8 cellular contexts compared by ENCODE assay signal in the genomic region with DNA sequence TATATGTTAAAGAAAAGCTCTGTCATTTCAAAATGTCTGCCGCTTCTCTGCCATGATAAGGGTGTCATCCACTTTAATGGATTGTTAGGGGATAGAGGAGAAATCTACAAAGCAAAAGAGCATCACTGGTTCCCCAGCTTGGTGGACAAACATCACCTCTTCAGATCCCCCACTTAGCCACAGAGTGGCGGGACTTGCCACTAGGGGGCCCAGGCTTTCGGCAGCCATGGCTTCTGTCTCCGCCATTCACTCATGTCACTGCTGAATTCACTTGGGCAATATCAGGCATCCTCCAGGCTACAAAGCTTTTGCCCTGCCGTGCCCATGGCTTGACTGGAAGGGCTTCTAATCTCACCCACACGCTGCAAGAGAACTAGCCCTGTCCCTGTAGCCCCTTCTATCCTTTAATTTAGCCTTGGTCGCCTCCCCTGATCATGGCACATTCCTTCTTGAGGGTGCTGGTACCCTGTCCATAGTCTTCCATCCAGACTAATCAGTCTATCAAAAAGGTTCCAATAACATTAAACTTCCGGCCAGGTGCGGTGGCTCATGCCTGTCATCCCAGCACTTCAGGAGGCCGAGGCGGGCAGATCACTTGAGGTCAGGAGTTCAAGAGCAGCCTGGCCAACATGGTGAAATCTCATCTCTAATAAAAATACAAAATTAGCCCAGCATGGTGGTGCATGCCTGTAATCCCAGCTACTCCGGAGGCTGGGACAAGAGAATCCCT. TPM values are rescaled to one million over a fixed set of nuclear protein-coding genes. Genes with fewer than 3 reads are reported as not detected.
A peak's percentile ranks its signal among the peaks of the same experiment; 100 is the strongest.
DNase-seq lines count a peak whose midpoint lies in the region; ATAC-seq and TF ChIP-seq lines count a peak whose summit lies in the region.

No MANE protein-coding gene starts in this region.

- H4K20me1 ChIP-seq in neural cell (ENCODE audit: insufficient read depth), result no peaks in the 10 kb centered on the region

- POLR2A ChIA-PET in AG04449 (lab: Yijun Ruan, JAX), result no interaction called here

- H3K27me3 ChIP-seq in esophagus squamous epithelium, result no peaks in the 10 kb centered on the region
- H3K27me3 ChIP-seq in neural cell (ENCODE audit: insufficient read depth, low read depth, low read length), result no peaks in the 10 kb centered on the region
- no peaks in the 10 kb centered on the region for H3K27me3 ChIP-seq in thoracic aorta (replicated peaks; ENCODE audit: insufficient read depth)

- no peak for TF ChIP-seq POLR2A in esophagus squamous epithelium (IDR thresholded peaks at IDR 0.05)

- peaks cover 0 to 20% (median 0%) of the 10 kb centered on the region in 3 donors for H3K4me1 ChIP-seq in esophagus squamous epithelium
- no peaks in the 10 kb centered on the region for H3K4me1 ChIP-seq in thoracic aorta (ENCODE audit: control insufficient read depth in 1 of 2, low read depth in 2 of 2)

- H3K4me3 ChIP-seq in AG04449 (ENCODE audit: low read depth, low read length) (no peak overlapping the region), esophagus squamous epithelium (no peak overlapping the region), neural cell (ENCODE audit: low read length) (no peak overlapping the region), thoracic aorta (no peak overlapping the region)

- H3F3A ChIP-seq in neural cell (ENCODE audit: insufficient read depth, low read length, poor library complexity, severe bottlenecking), result no peaks in the 10 kb centered on the region

- peak; percentile 87 for TF ChIP-seq CTCF in AG04449 (IDR thresholded peaks at IDR 0.05; ENCODE audit: insufficient read depth, low read length, missing control alignments)
- peak; percentile 37 to 64 (median 48) for TF ChIP-seq CTCF in esophagus squamous epithelium (IDR thresholded peaks at IDR 0.05)
- peak; percentile 64 for TF ChIP-seq CTCF in neural cell (IDR thresholded peaks at IDR 0.05; ENCODE audit: poor library complexity, severe bottlenecking)
- TF ChIP-seq CTCF in thoracic aorta (IDR thresholded peaks at IDR 0.05), result peak; percentile 64

- no peak overlapping the region for H3K4me2 ChIP-seq in neural cell (ENCODE audit: low read length)

- H3K9me3 ChIP-seq in esophagus squamous epithelium (no peaks in the 10 kb centered on the region), neural cell (ENCODE audit: low read length) (no peaks in the 10 kb centered on the region), thoracic aorta (no peaks in the 10 kb centered on the region)

- intact Hi-C loops in esophagus squamous epithelium (cut with DNase I), result no loop called here

- no peaks in the 10 kb centered on the region for H3K9me2 ChIP-seq in neural cell (ENCODE audit: insufficient read depth, low read length)

- CTCF ChIA-PET in AG04449 (lab: Yijun Ruan, JAX), result interaction anchor here (0.9 to 2.6 kb wide), 7 partner anchors 9 to 49 kb away, joined by 3 to 13 read pairs (median 6); no protein-coding TSS in a partner anchor

- ATAC-seq in thoracic aorta (ENCODE audit: insufficient number of reproducible peaks, low FRiP score, low read depth), result no peak
- ATAC-seq in HG03097 (IDR thresholded peaks at IDR 0.05; ENCODE audit: low FRiP score, unreplicated experiment), result no peak

- H3K36me3 ChIP-seq in esophagus squamous epithelium (no peaks in the 10 kb centered on the region), neural cell (ENCODE audit: insufficient read depth, low read length) (no peaks in the 10 kb centered on the region), thoracic aorta (no peaks in the 10 kb centered on the region)

- DNase-seq in AG04449 (ENCODE audit: low read depth, low spot score), result no peak
- peak; percentile 85 for DNase-seq in GM19238 (ENCODE audit: insufficient read length, low spot score)
- DNase-seq in NOMO-1 treated with dmso at 0.1 percent for 144 hours (lab: John Stamatoyannopoulos, UW; ENCODE audit: unreplicated experiment), result peak; percentile 65
- DNase-seq in activated T-cell treated with anti-CD3 and anti-CD28 coated beads for 1 hour (ENCODE audit: low read depth), result peak; percentile 57
- no peak for DNase-seq in esophagus squamous epithelium (lab: John Stamatoyannopoulos, UW)
- no peak for DNase-seq in thoracic aorta (ENCODE audit: low spot score)

- 54 to 57% methylated on average over 10 to 12 of the region's 12 CpGs for WGBS in esophagus squamous epithelium, 2 donors

- H3K27ac ChIP-seq in esophagus squamous epithelium, result no peak overlapping the region
- no peak overlapping the region for H3K27ac ChIP-seq in neural cell (ENCODE audit: low read length)
- no peak overlapping the region for H3K27ac ChIP-seq in thoracic aorta

- no peak for TF ChIP-seq EP300 in neural cell (conservative IDR thresholded peaks at IDR 0.05; ENCODE audit: poor library complexity, severe bottlenecking)

- TF ChIP-seq RAD21 in neural cell (conservative IDR thresholded peaks at IDR 0.05), result no peak

- H3K79me2 ChIP-seq in neural cell (replicated peaks; ENCODE audit: insufficient read depth, low read length), result no peaks in the 10 kb centered on the region

- H2AFZ ChIP-seq in neural cell (ENCODE audit: low read depth, low read length), result no peak overlapping the region

- H3K9ac ChIP-seq in neural cell (ENCODE audit: low read length), result no peak overlapping the region

TF ChIP-seq in neural cell, 6 proteins besides CTCF, POLR2A, EP300 and RAD21:
- TF ChIP-seq SMC3 (conservative IDR thresholded peaks at IDR 0.05; ENCODE audit: poor library complexity) (no peak), TAF1 (IDR thresholded peaks at IDR 0.05; ENCODE audit: low read depth) (no peak), EZH2 (IDR thresholded peaks at IDR 0.05; ENCODE audit: borderline replicate concordance, insufficient read depth, low read length, poor library complexity, severe bottlenecking) (no peak), POLR2AphosphoS5 (IDR thresholded peaks at IDR 0.05) (no peak), MXI1 (conservative IDR thresholded peaks at IDR 0.05; ENCODE audit: poor library complexity, severe bottlenecking) (no peak)
- TF ChIP-seq, protein P1, sequence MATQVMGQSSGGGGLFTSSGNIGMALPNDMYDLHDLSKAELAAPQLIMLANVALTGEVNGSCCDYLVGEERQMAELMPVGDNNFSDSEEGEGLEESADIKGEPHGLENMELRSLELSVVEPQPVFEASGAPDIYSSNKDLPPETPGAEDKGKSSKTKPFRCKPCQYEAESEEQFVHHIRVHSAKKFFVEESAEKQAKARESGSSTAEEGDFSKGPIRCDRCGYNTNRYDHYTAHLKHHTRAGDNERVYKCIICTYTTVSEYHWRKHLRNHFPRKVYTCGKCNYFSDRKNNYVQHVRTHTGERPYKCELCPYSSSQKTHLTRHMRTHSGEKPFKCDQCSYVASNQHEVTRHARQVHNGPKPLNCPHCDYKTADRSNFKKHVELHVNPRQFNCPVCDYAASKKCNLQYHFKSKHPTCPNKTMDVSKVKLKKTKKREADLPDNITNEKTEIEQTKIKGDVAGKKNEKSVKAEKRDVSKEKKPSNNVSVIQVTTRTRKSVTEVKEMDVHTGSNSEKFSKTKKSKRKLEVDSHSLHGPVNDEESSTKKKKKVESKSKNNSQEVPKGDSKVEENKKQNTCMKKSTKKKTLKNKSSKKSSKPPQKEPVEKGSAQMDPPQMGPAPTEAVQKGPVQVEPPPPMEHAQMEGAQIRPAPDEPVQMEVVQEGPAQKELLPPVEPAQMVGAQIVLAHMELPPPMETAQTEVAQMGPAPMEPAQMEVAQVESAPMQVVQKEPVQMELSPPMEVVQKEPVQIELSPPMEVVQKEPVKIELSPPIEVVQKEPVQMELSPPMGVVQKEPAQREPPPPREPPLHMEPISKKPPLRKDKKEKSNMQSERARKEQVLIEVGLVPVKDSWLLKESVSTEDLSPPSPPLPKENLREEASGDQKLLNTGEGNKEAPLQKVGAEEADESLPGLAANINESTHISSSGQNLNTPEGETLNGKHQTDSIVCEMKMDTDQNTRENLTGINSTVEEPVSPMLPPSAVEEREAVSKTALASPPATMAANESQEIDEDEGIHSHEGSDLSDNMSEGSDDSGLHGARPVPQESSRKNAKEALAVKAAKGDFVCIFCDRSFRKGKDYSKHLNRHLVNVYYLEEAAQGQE (IDR thresholded peaks at IDR 0.05; ENCODE audit: borderline replicate concordance), result no peak

RNA-seq across cellular contexts. Expression of a gene that starts 34.7 kb away (rescaled TPM):
- total RNA-seq in esophagus squamous epithelium, result under 1 TPM; 0.29 to 0.95 (median 0.48) TPM
- 18.2 and 27.4 TPM in 2 replicates for polyA plus RNA-seq in neural cell
- 65.5 and 69.1 TPM in 2 replicates for polyA minus RNA-seq in neural cell
- total RNA-seq in thoracic aorta, result under 1 TPM; 0.81 to 0.92 TPM

RNA-seq across cellular contexts. Expression of a gene that starts 36.3 kb away (rescaled TPM):
- total RNA-seq in esophagus squamous epithelium (1 to 10 TPM in 3 of 4 donors, under 1 TPM in 1; 0.21 to 3.8 (median 2.1) TPM), thoracic aorta (1 to 10 TPM; 2.2 to 8.2 TPM)
- polyA plus RNA-seq in neural cell, result 0.88 and 2.7 TPM in 2 replicates
- polyA minus RNA-seq in neural cell, result 2.7 and 4.5 TPM in 2 replicates

Comparison
In these comparisons a context has a peak if more than half of its experiments do, and no peak if none do; other contexts are left out.
1. DNase-seq: peak in GM19238 (single experiment), NOMO-1 treated with dmso at 0.1 percent for 144 hours (single experiment) and activated T-cell treated with anti-CD3 and anti-CD28 coated beads for 1 hour (single experiment); none in AG04449 (single experiment), esophagus squamous epithelium (single experiment) and thoracic aorta (single experiment).
2. Peak in every context shown above with its lines, with median percentiles within 50 percentile points of each other: CTCF ChIP-seq.